In the genomic region with DNA sequence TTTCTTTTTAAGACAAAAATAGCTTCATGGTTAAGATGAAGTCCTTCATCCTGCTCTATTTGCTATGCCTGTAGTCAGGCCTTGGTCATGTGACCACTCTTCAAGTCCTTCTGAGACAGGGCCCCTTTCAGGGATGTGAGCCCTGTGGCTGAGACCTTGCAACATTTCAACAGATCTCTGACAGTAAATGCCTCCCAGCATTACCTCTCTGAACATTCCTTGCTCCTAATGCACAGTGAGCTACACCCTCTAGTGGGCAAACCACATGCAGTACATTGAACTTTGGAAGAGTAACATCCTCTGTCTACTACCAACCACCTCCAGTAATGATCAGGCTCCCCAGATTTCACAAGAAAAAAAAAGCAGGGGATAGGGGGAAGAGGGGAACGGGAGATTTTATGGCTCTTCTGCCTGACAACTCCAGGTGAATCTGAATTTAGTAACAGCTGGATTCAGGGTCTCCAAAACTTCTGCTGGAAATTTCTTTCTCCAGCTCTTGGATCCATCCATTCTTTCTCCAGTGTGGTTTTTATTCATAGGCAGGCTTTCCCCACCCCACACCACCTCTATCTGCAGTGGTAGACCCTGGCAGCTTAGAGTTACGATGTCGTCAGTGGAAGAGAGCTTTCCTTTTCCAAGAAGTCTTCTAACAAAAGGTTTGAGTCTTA, we compare ENCODE assay signal across 8 cellular contexts. TPM values are rescaled to one million over a fixed set of nuclear protein-coding genes. Genes with fewer than 3 reads are reported as not detected.
DNase-seq lines count a peak whose midpoint lies in the region; ATAC-seq, FAIRE-seq and TF ChIP-seq lines count a peak whose summit lies in the region.

No MANE protein-coding gene starts in this region.

- H3K36me3 ChIP-seq in GM12878 (ENCODE audit: control insufficient read depth in 2 of 2, insufficient read depth in 2 of 2, low read length in 1 of 2) (no peaks in the 10 kb centered on the region), tibial artery (no peaks in the 10 kb centered on the region)

- TF ChIP-seq RAD21 in GM12878 (IDR thresholded peaks at IDR 0.05; ENCODE audit: insufficient read depth, low read depth, low read length): peak; percentile 74

- BruUV-seq in GM12878 (replicated peaks; lab: Mats Ljungman, UMichigan): no TSS peak

- no peak for FAIRE-seq in GM12878 (lab: Jason Lieb, UNC)

- no peaks in the 10 kb centered on the region for H3K79me2 ChIP-seq in GM12878 (ENCODE audit: control insufficient read depth, insufficient read depth, low read length)

- in situ Hi-C loops in GM12878 (cut with MboI): loop anchor here (10.0 kb wide), 1 partner anchor 190 kb away; no protein-coding TSS in a partner anchor

- no peak for TF ChIP-seq EP300 in GM12878 (IDR thresholded peaks at IDR 0.05; ENCODE audit: borderline replicate concordance in 1 of 2, control insufficient read depth in 1 of 2, low read depth in 2 of 2, low read length in 2 of 2)

- H3K27ac ChIP-seq in GM12878 (ENCODE audit: control insufficient read depth, insufficient read depth) (no peak overlapping the region), tibial artery (no peak overlapping the region)

- H3K9me3 ChIP-seq in GM12878 (replicated peaks; ENCODE audit: control insufficient read depth, insufficient read depth, low read length) (peaks cover 9% of the 10 kb centered on the region), tibial artery (no peaks in the 10 kb centered on the region)

- CTCF ChIA-PET in GM12878 (lab: Yijun Ruan, JAX): interaction anchor here (0.7 to 2.8 kb wide), 18 partner anchors 8 to 488 kb away, joined by 3 to 40 read pairs (median 4); a partner anchor contains a TSS

- H3K4me3 ChIP-seq in GM12878 (no peak overlapping the region), tibial artery (no peak overlapping the region)

- RAD21 ChIA-PET in GM12878 (lab: Charles Lee; ENCODE audit: unreplicated experiment): interaction anchor here (0.8 to 1.9 kb wide), 5 partner anchors 9 to 424 kb away, joined by 3 to 13 read pairs (median 4); a partner anchor contains a TSS

- H3K27me3 ChIP-seq in GM12878 (replicated peaks in 1 of 2; ENCODE audit: control insufficient read depth in 2 of 2, insufficient read depth in 2 of 2, low read length in 1 of 2) (no peaks in the 10 kb centered on the region), tibial artery (no peaks in the 10 kb centered on the region)

- TF ChIP-seq CTCF in GM12878 (IDR thresholded peaks at IDR 0.05 in 2 of 3, conservative IDR thresholded peaks at IDR 0.05 in 1 of 3; ENCODE audit: control insufficient read depth in 2 of 3, extremely low read depth in 1 of 3, insufficient read depth in 1 of 3, low read depth in 3 of 3, low read length in 3 of 3): peak; percentile 68 to 76 (median 75)
- TF ChIP-seq CTCF in tibial artery (IDR thresholded peaks at IDR 0.05): peak; percentile 30 to 38

- POLR2A ChIA-PET in GM12878 (lab: Charles Lee): no interaction called here

- no peaks in the 10 kb centered on the region for H3K4me1 ChIP-seq in GM12878 (ENCODE audit: control insufficient read depth, insufficient read depth, low read length)
- H3K4me1 ChIP-seq in tibial artery: no peaks in the 10 kb centered on the region

- peak; percentile 73 for ATAC-seq in GM19467 (IDR thresholded peaks at IDR 0.05; ENCODE audit: unreplicated experiment)
- ATAC-seq in HG03460 (IDR thresholded peaks at IDR 0.05; ENCODE audit: unreplicated experiment): peak; percentile 93
- ATAC-seq in GM12878: peak; percentile 90

- TF ChIP-seq POLR2A in GM12878 (IDR thresholded peaks at IDR 0.05; ENCODE audit: low read depth, low read length): no peak

- intact Hi-C loops in GM12878 (cut with micrococcal nuclease; ENCODE audit: unreplicated experiment) (loop anchor here (1.0 to 5.0 kb wide), 3 partner anchors 83 to 426 kb away; no protein-coding TSS in a partner anchor), tibial artery (cut with DNase I; ENCODE audit: low total_unique reads) (no loop called here)

- no peak overlapping the region for H3K4me2 ChIP-seq in GM12878 (ENCODE audit: control insufficient read depth, insufficient read depth)

- DNase-seq in DMS 273 (lab: John Stamatoyannopoulos, UW; ENCODE audit: unreplicated experiment) (peak; percentile 60), DMS 273 treated with DMSO at 0.1 percent for 48 hours (lab: John Stamatoyannopoulos, UW) (no peak), NOMO-1 (lab: John Stamatoyannopoulos, UW; ENCODE audit: unreplicated experiment in 2 of 2) (peak; percentile 37 to 85), GM12878 (ENCODE audit: low read depth, low spot score) (no peak), iris pigment epithelial cell (ENCODE audit: low read depth) (peak; percentile 78), tibial artery (peak in 1 of 2 donors; percentile 28)

- 60% methylated on average over 3 of the region's 3 CpGs for WGBS in GM12878 (ENCODE audit: insufficient coverage, insufficient replicate concordance, low lambda C conversion rate, missing lambda C conversion rate)

- no peak overlapping the region for H2AFZ ChIP-seq in GM12878 (ENCODE audit: control insufficient read depth, low read depth, low read length)

- SMC1A ChIA-PET in GM12878 (lab: Charles Lee; ENCODE audit: uncharacterized antibody, unreplicated experiment): interaction anchor here (0.6 to 1.9 kb wide), 10 partner anchors 8 to 425 kb away, joined by 3 to 7 read pairs (median 4); no protein-coding TSS in a partner anchor

- H3K9ac ChIP-seq in GM12878 (ENCODE audit: control insufficient read depth, insufficient read depth, low read length): no peak overlapping the region

- no peaks in the 10 kb centered on the region for H4K20me1 ChIP-seq in GM12878 (ENCODE audit: control insufficient read depth, insufficient read depth)

TF ChIP-seq in GM12878, 131 proteins besides CTCF, POLR2A, EP300 and RAD21:
- TF ChIP-seq SMARCA5 (IDR thresholded peaks at IDR 0.05) (peak; percentile 47; the same call in 1 of the 2 replicates), RUNX3 (IDR thresholded peaks at IDR 0.05; ENCODE audit: low read length) (peak; percentile 25; the same call in 1 of the 2 replicates), GABPA (IDR thresholded peaks at IDR 0.05; ENCODE audit: low read depth) (no peak), RAD51 (IDR thresholded peaks at IDR 0.05) (peak; percentile 33; the same call in 1 of the 2 replicates), SMC3 (IDR thresholded peaks at IDR 0.05; ENCODE audit: borderline replicate concordance, low read length) (peak; percentile 72)

RNA-seq across cellular contexts. Expression of a gene that starts 8.9 kb away (rescaled TPM):
- 202 and 215 TPM in 2 replicates for total RNA-seq in GM12878 (2013; cell fraction: nucleolus; rRNA removed)
- 40.7 and 49.5 TPM in 2 replicates for total RNA-seq in GM12878 (2014; rRNA removed)
- 44.2 and 46.5 TPM in 2 replicates for total RNA-seq in GM12878 (2014; rRNA removed; fragmentation: Illumina TruSeq; extraction: Trizol)
- 30.6 and 34.0 TPM in 2 replicates for total RNA-seq in GM12878 (2021)
- polyA plus RNA-seq in GM12878 (2011; ENCODE audit: low read depth): 15.2 TPM
- 32.9 and 35.5 TPM in 2 replicates for polyA plus RNA-seq in GM12878 (2011; rRNA removed)
- polyA plus RNA-seq in GM12878 (2011; cell fraction: cytosol; rRNA removed): 15.1 and 25.3 TPM in 2 replicates
- 44.8 and 61.7 TPM in 2 replicates for polyA plus RNA-seq in GM12878 (2011; cell fraction: nucleus; rRNA removed)
- 18.4 and 21.7 TPM in 2 replicates for polyA plus RNA-seq in GM12878 (2012)
- polyA plus RNA-seq in GM12878 (2014; fragmentation: Illumina TruSeq; extraction: Trizol): 40.0 and 44.6 TPM in 2 replicates
- 10 to 100 TPM in 1 of 2 experiments, 1 to 10 TPM in 1; 9.1 to 12.6 TPM for polyA plus RNA-seq in GM12878 (2014; fragmentation: Nextera tagmentation; extraction: Ambion mirVana)
- 23.0 and 28.2 TPM in 2 replicates for polyA plus RNA-seq in GM12878 (2014; rRNA removed)
- 10 to 100 TPM; 23.9 to 26.0 TPM for polyA plus RNA-seq in GM12878 (2016; fragmentation: Nextera tagmentation; extraction: Ambion mirVana)
- 82.3 and 95.8 TPM in 2 replicates for polyA minus RNA-seq in GM12878 (2011; rRNA and poly(A)+ RNA removed)
- polyA minus RNA-seq in GM12878 (2011; cell fraction: cytosol; rRNA and poly(A)+ RNA removed): 16.8 and 26.6 TPM in 2 replicates
- 108 and 133 TPM in 2 replicates for polyA minus RNA-seq in GM12878 (2011; cell fraction: nucleus; rRNA and poly(A)+ RNA removed)

RNA-seq across cellular contexts. Expression of a gene that starts 39.5 kb away (rescaled TPM):
- total RNA-seq in GM12878 (2013; cell fraction: nucleolus; rRNA removed): not detected in 2 replicates
- total RNA-seq in GM12878 (2014; rRNA removed) (not detected in 2 replicates), GM12878 (2014; rRNA removed; fragmentation: Illumina TruSeq; extraction: Trizol) (not detected in 2 replicates), GM12878 (2021) (not detected in 2 replicates)
- polyA plus RNA-seq in GM12878 (2011; ENCODE audit: low read depth): not detected
- polyA plus RNA-seq in GM12878 (2011; rRNA removed) (not detected in 2 replicates), GM12878 (2014; fragmentation: Illumina TruSeq; extraction: Trizol) (not detected in 2 replicates), GM12878 (2014; fragmentation: Nextera tagmentation; extraction: Ambion mirVana) (not detected), GM12878 (2014; rRNA removed) (not detected in 2 replicates), GM12878 (2016; fragmentation: Nextera tagmentation; extraction: Ambion mirVana) (not detected)
- polyA plus RNA-seq in GM12878 (2011; cell fraction: cytosol; rRNA removed): not detected in 2 replicates
- not detected in 2 replicates for polyA plus RNA-seq in GM12878 (2011; cell fraction: nucleus; rRNA removed)
- not detected in 2 replicates for polyA plus RNA-seq in GM12878 (2012)
- not detected in 2 replicates for polyA minus RNA-seq in GM12878 (2011; rRNA and poly(A)+ RNA removed)
- polyA minus RNA-seq in GM12878 (2011; cell fraction: cytosol; rRNA and poly(A)+ RNA removed): not detected in 2 replicates
- not detected in 2 replicates for polyA minus RNA-seq in GM12878 (2011; cell fraction: nucleus; rRNA and poly(A)+ RNA removed)

Comparison
In these comparisons a context has a peak if more than half of its experiments do, and no peak if none do; other contexts are left out.
1. DNase-seq: peak in DMS 273 (single experiment), NOMO-1 (2 of 2) and iris pigment epithelial cell (single experiment); none in DMS 273 treated with DMSO at 0.1 percent for 48 hours (single experiment) and GM12878 (single experiment).
2. Peak in every context shown above with its lines, with median percentiles within 50 percentile points of each other: ATAC-seq.